21 cellular contexts compared by ENCODE assay signal in genomic region chr6:56682580-56682979, GRCh38. TPM values are rescaled to one million over a fixed set of nuclear protein-coding genes. Genes with fewer than 3 reads are reported as not detected.
A peak's percentile ranks its signal among the peaks of the same experiment; 100 is the strongest.
DNase-seq lines count a peak whose midpoint lies in the region; ATAC-seq and TF ChIP-seq lines count a peak whose summit lies in the region.
"Had no signal": no experiment of that assay in that cellular context is flagged by ENCODE, and none has a peak within 500 bp of the region (broad histone marks: within the 10 kb centered on the region; RNA-seq: fewer than 3 reads in every experiment).

No MANE protein-coding gene starts in this region.

- H3K27me3 ChIP-seq in breast epithelium (no peaks in the 10 kb centered on the region), SJSA1 (replicated peaks) (no peaks in the 10 kb centered on the region), hepatocyte (no peaks in the 10 kb centered on the region), skeletal muscle tissue (ENCODE audit: control insufficient read depth in 3 of 3, insufficient read depth in 3 of 3, low read length in 3 of 3) (no peaks in the 10 kb centered on the region)
- H3K27me3 ChIP-seq: BE2C, SJCRH30 had no signal

- no peak overlapping the region for H3K4me3 Mint-ChIP-seq in MCF 10A (ENCODE audit: unreplicated experiment)
- H3K4me3 Mint-ChIP-seq: CD4-positive, alpha-beta memory T cell; IgD-negative memory B cell had no signal

- no peak overlapping the region for H3K4me2 ChIP-seq in hepatocyte

- no peak overlapping the region for H3K27ac Mint-ChIP-seq in MCF 10A (ENCODE audit: low read depth, unreplicated experiment)
- H3K27ac Mint-ChIP-seq: CD4-positive, alpha-beta memory T cell; IgD-negative memory B cell had no signal

- H3K27me3 Mint-ChIP-seq in MCF 10A (ENCODE audit: insufficient read depth, unreplicated experiment): no peaks in the 10 kb centered on the region

- no TSS peak for BruUV-seq in MCF 10A (replicated peaks; lab: Mats Ljungman, UMichigan)

- no peaks in the 10 kb centered on the region for H3K9me2 ChIP-seq in hepatocyte (replicated peaks; ENCODE audit: insufficient read depth)

- H3K4me1 Mint-ChIP-seq in MCF 10A (ENCODE audit: insufficient read depth, unreplicated experiment): peaks cover 10% of the 10 kb centered on the region
- H3K4me1 Mint-ChIP-seq: CD4-positive, alpha-beta memory T cell; IgD-negative memory B cell had no signal

- DNase-seq in breast epithelium (ENCODE audit: low spot score in 2 of 2) (no peak), MCF 10A (ENCODE audit: unreplicated experiment) (no peak), SJSA1 (ENCODE audit: low read depth in 1 of 2, low spot score in 2 of 2) (no peak), hepatocyte (ENCODE audit: low spot score) (no peak), NCI-H2029 treated with DMSO at 0.1 percent for 48 hours (lab: John Stamatoyannopoulos, UW) (no peak), DMS153 treated with DMSO at 0.1 percent for 48 hours (lab: John Stamatoyannopoulos, UW; ENCODE audit: unreplicated experiment) (no peak)
- DNase-seq: 8988T; BE2C; CD4-positive, alpha-beta memory T cell; DND-41; NCI-H1417; NCI-H187 treated with DMSO at 0.1 percent for 48 hours; NCI-H2171 treated with DMSO at 0.1 percent for 48 hours; NCI-H446 treated with DMSO at 0.1 percent for 48 hours; NK-92 treated with Interleukin-12 subunit alpha and Interleukin-12 subunit beta, amount 100 ng/mL, for 24 hours; OCI-M1; SJCRH30 had no signal

- peak overlapping the region; percentile 52 to 82 for H3K27ac ChIP-seq in breast epithelium
- peak overlapping the region; percentile 90; the same call in 1 of the 2 replicates for H3K27ac ChIP-seq in SJSA1
- peak overlapping the region; percentile 81 for H3K27ac ChIP-seq in hepatocyte
- peak overlapping the region; percentile 94 for H3K27ac ChIP-seq in skeletal muscle tissue (ENCODE audit: low read depth, low read length)
- H3K27ac ChIP-seq: SJCRH30 had no signal

- no peaks in the 10 kb centered on the region for H4K20me1 ChIP-seq in hepatocyte (ENCODE audit: insufficient read depth, poor library complexity, severe bottlenecking)

- 97% methylated on average over 2 of the region's 2 CpGs for WGBS in hepatocyte (ENCODE audit: low lambda C conversion rate, missing lambda C conversion rate)

- H3K36me3 Mint-ChIP-seq in MCF 10A (ENCODE audit: insufficient read depth, unreplicated experiment): peaks cover 9% of the 10 kb centered on the region
- H3K36me3 Mint-ChIP-seq: CD4-positive, alpha-beta memory T cell; IgD-negative memory B cell had no signal

- H3K9me3 ChIP-seq in breast epithelium (no peaks in the 10 kb centered on the region), SJSA1 (replicated peaks) (no peaks in the 10 kb centered on the region), hepatocyte (ENCODE audit: low read depth) (no peaks in the 10 kb centered on the region), skeletal muscle tissue (ENCODE audit: control insufficient read depth in 3 of 3, low read length in 3 of 3) (no peaks in the 10 kb centered on the region)
- H3K9me3 ChIP-seq: BE2C, SJCRH30 had no signal

- no peak overlapping the region for H3K9ac ChIP-seq in skeletal muscle tissue (ENCODE audit: low read depth in 1 of 3, low read length in 3 of 3)

- H3K9me3 Mint-ChIP-seq in MCF 10A (ENCODE audit: unreplicated experiment): no peaks in the 10 kb centered on the region

- H2AFZ ChIP-seq in hepatocyte: no peak overlapping the region

- POLR2A ChIA-PET in MCF 10A (lab: Yijun Ruan, JAX): interaction anchor here (0.9 to 13.2 kb wide), 4 partner anchors 8 to 43 kb away, joined by 3 to 395 read pairs (median 20); no protein-coding TSS in a partner anchor

- no peak for ATAC-seq in GM18519 (IDR thresholded peaks at IDR 0.05; ENCODE audit: low FRiP score, unreplicated experiment)
- ATAC-seq: GM12878 had no signal

- CTCF ChIA-PET in MCF 10A (lab: Yijun Ruan, JAX): interaction anchor here (1.0 to 4.8 kb wide), 2 partner anchors 12 to 27 kb away, joined by 3 to 28 read pairs; no protein-coding TSS in a partner anchor

- H3K4me1 ChIP-seq in breast epithelium: no peaks in the 10 kb centered on the region
- peaks cover 54% of the 10 kb centered on the region for H3K4me1 ChIP-seq in SJSA1 (replicated peaks)
- H3K4me1 ChIP-seq in hepatocyte (ENCODE audit: insufficient read depth): peaks cover 44% of the 10 kb centered on the region
- peaks cover 31 to 43% (median 34%) of the 10 kb centered on the region in 3 donors for H3K4me1 ChIP-seq in skeletal muscle tissue (ENCODE audit: control insufficient read depth in 3 of 3, insufficient read depth in 3 of 3, low read length in 3 of 3)
- H3K4me1 ChIP-seq: BE2C had no signal

- H3K36me3 ChIP-seq in breast epithelium (no peaks in the 10 kb centered on the region), SJSA1 (peaks cover 37% of the 10 kb centered on the region), hepatocyte (replicated peaks; ENCODE audit: insufficient read depth, low read depth) (no peaks in the 10 kb centered on the region), skeletal muscle tissue (ENCODE audit: control insufficient read depth in 3 of 3, insufficient read depth in 3 of 3, low read length in 3 of 3) (no peaks in the 10 kb centered on the region)
- H3K36me3 ChIP-seq: BE2C had no signal

- intact Hi-C loops in breast epithelium (cut with DNase I; ENCODE audit: low total_unique reads) (no loop called here), MCF 10A (cut with micrococcal nuclease) (no loop called here)

- TF ChIP-seq CTCF in breast epithelium (IDR thresholded peaks at IDR 0.05): no peak
- no peak for TF ChIP-seq CTCF in MCF 10A (IDR thresholded peaks at IDR 0.05; ENCODE audit: unreplicated experiment)
- TF ChIP-seq CTCF in hepatocyte (IDR thresholded peaks at IDR 0.05; ENCODE audit: poor library complexity): no peak

- peaks cover 94% of the 10 kb centered on the region for H3K79me2 ChIP-seq in hepatocyte

- H3K4me3 ChIP-seq in breast epithelium: no peak overlapping the region
- H3K4me3 ChIP-seq in SJSA1: no peak overlapping the region
- H3K4me3 ChIP-seq in hepatocyte: no peak overlapping the region
- H3K4me3 ChIP-seq in skeletal muscle tissue (ENCODE audit: low read length in 3 of 3): no peak overlapping the region
- H3K4me3 ChIP-seq: GM12878, SJCRH30 had no signal

- TF ChIP-seq POLR2A in breast epithelium (IDR thresholded peaks at IDR 0.05): no peak

RNA-seq across cellular contexts. Expression of gene DST, which starts 39.9 kb away (rescaled TPM):
- 1,000 to 10,000 TPM in 1 of 3 donors, 100 to 1,000 TPM in 2; 272 to 1,354 (median 700) TPM for total RNA-seq in breast epithelium
- 356 and 370 TPM in 2 replicates for total RNA-seq in MCF 10A (2022)
- 93.2 and 160 TPM in 2 replicates for total RNA-seq in SJSA1 (2014; rRNA removed; shearing (Covaris generic))
- total RNA-seq in hepatocyte: 369 and 396 TPM in 2 replicates
- 103 and 131 TPM in 2 replicates for polyA plus RNA-seq in hepatocyte
- total RNA-seq in skeletal muscle tissue: 183 TPM
- polyA plus RNA-seq: IgD-negative memory B cell had no signal
